In the genomic region with DNA sequence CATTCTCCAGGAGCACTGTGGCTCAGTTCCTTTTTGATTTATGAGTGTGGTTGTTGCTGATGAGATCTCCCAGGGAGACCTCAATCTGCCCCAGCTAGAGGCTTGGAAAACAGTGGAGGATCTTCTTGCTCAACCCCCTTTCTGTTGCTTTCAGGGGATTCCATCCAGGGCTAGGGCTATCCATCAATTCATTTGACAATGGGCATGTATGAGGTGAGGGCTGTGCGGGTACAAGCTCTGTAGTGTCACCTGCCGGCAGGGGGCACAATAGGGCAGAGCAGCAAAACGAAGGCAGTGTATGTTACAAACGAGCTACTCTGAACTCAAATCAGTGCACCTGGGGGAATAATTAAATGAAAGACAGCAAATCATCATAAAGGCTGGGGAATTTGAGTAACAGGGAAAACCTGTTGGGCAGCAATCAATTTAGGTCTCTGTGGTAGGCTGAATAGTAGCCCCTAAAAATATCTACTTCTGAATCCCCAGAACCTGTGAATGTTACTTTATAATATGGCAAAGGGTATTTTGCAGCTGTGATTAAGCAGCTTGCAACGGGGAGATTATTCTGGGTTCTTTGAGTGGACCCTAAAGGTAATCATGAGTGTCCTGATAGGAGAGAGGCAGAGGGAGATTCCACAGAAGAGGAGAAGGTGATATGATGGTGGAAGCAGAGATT, we compare ENCODE assay signal across 9 cellular contexts.
A peak's percentile ranks its signal among the peaks of the same experiment; 100 is the strongest.
DNase-seq lines count a peak whose midpoint lies in the region; ATAC-seq, FAIRE-seq and TF ChIP-seq lines count a peak whose summit lies in the region.
"Had no signal": no experiment of that assay in that cellular context is flagged by ENCODE, and none has a peak within 500 bp of the region (broad histone marks: within the 10 kb centered on the region; RNA-seq: fewer than 3 reads in every experiment).

No MANE protein-coding gene starts in this region.

- H3K4me3 ChIP-seq in astrocyte (ENCODE audit: insufficient read depth, low read depth, low read length) = no peak overlapping the region

- H3K9me3 Mint-ChIP-seq in astrocyte (ENCODE audit: unreplicated experiment) = no peaks in the 10 kb centered on the region
- no peaks in the 10 kb centered on the region for H3K9me3 Mint-ChIP-seq in immature natural killer cell
- H3K9me3 Mint-ChIP-seq: stimulated activated naive CD8-positive, alpha-beta T cell treated with anti-CD3 and anti-CD28 coated beads, Interleukin-15, Interleukin-2, amounts not matched to agents 100 ng/mL and 50 ng/mL, for 24 hours had no signal

- H3K9ac ChIP-seq in astrocyte (ENCODE audit: low read length) = no peak overlapping the region

- H3K4me3 Mint-ChIP-seq in astrocyte (ENCODE audit: unreplicated experiment) = no peak overlapping the region
- H3K4me3 Mint-ChIP-seq in immature natural killer cell = no peak overlapping the region
- H3K4me3 Mint-ChIP-seq: stimulated activated naive CD8-positive, alpha-beta T cell treated with anti-CD3 and anti-CD28 coated beads, Interleukin-15, Interleukin-2, amounts not matched to agents 100 ng/mL and 50 ng/mL, for 24 hours had no signal

- H3K4me1 Mint-ChIP-seq in astrocyte (ENCODE audit: low read depth, unreplicated experiment) = peaks cover 12% of the 10 kb centered on the region
- H3K4me1 Mint-ChIP-seq in immature natural killer cell = no peaks in the 10 kb centered on the region

- no peak overlapping the region for H2AFZ ChIP-seq in astrocyte (ENCODE audit: low read depth, low read length)

- peak; percentile 76 for TF ChIP-seq CTCF in astrocyte (IDR thresholded peaks at IDR 0.05; ENCODE audit: insufficient read depth, low read depth, low read length)

- H4K20me1 ChIP-seq in astrocyte (ENCODE audit: insufficient read depth, low read length) = no peaks in the 10 kb centered on the region

- H3K79me2 ChIP-seq in astrocyte (ENCODE audit: insufficient read depth, low read length) = no peaks in the 10 kb centered on the region

- H3K36me3 ChIP-seq in astrocyte (ENCODE audit: insufficient read depth, low read length) = no peaks in the 10 kb centered on the region

- H3K36me3 Mint-ChIP-seq in astrocyte (ENCODE audit: low read depth, unreplicated experiment) (no peaks in the 10 kb centered on the region), immature natural killer cell (no peaks in the 10 kb centered on the region)

- peak; percentile 76 for DNase-seq in Ammon's horn (ENCODE audit: low spot score)
- peak; percentile 63 for DNase-seq in NCI-H1105 treated with DMSO at 0.1 percent for 48 hours (lab: John Stamatoyannopoulos, UW)
- peak; percentile 78 for DNase-seq in T-helper 9 cell
- peak; percentile 50 for DNase-seq in astrocyte (ENCODE audit: low read depth)
- peak; percentile 39 to 54 (median 43) for DNase-seq in immature natural killer cell
- peak; percentile 83 for DNase-seq in stimulated activated CD4-positive, alpha-beta T cell treated with anti-CD3 and anti-CD28 coated beads, Interleukin-15, amount 100 ng/mL, for 24 hours

- H3K4me2 ChIP-seq in astrocyte (ENCODE audit: low read length) = no peak overlapping the region

- H3K27ac Mint-ChIP-seq in astrocyte (ENCODE audit: unreplicated experiment) (no peak overlapping the region), immature natural killer cell (no peak overlapping the region)
- H3K27ac Mint-ChIP-seq: stimulated activated naive CD8-positive, alpha-beta T cell treated with anti-CD3 and anti-CD28 coated beads, Interleukin-15, Interleukin-2, amounts not matched to agents 100 ng/mL and 50 ng/mL, for 24 hours had no signal

- peak; percentile 57 for ATAC-seq in GM21390 (IDR thresholded peaks at IDR 0.05; ENCODE audit: unreplicated experiment)
- ATAC-seq in HG03571 (IDR thresholded peaks at IDR 0.05; ENCODE audit: unreplicated experiment) = no peak

- no peak for FAIRE-seq in astrocyte (lab: Jason Lieb, UNC)

- H3K27ac ChIP-seq in astrocyte (ENCODE audit: low read depth, low read length) = no peak overlapping the region

- H3K27me3 Mint-ChIP-seq in astrocyte (ENCODE audit: low read depth, unreplicated experiment) (no peaks in the 10 kb centered on the region), immature natural killer cell (ENCODE audit: low read depth in 3 of 3) (peaks cover 0 to 3% (median 0%) of the 10 kb centered on the region in 3 donors)
- H3K27me3 Mint-ChIP-seq: stimulated activated naive CD8-positive, alpha-beta T cell treated with anti-CD3 and anti-CD28 coated beads, Interleukin-15, Interleukin-2, amounts not matched to agents 100 ng/mL and 50 ng/mL, for 24 hours had no signal

- H3K27me3 ChIP-seq in astrocyte (ENCODE audit: insufficient read depth, low read length) = no peaks in the 10 kb centered on the region

- no peaks in the 10 kb centered on the region for H3K9me3 ChIP-seq in astrocyte (ENCODE audit: insufficient read depth, low read depth, low read length)

- peaks cover 11% of the 10 kb centered on the region for H3K4me1 ChIP-seq in astrocyte (ENCODE audit: insufficient read depth, low read length)
